ENCODE assay signal across 1 cellular context in the genomic region with DNA sequence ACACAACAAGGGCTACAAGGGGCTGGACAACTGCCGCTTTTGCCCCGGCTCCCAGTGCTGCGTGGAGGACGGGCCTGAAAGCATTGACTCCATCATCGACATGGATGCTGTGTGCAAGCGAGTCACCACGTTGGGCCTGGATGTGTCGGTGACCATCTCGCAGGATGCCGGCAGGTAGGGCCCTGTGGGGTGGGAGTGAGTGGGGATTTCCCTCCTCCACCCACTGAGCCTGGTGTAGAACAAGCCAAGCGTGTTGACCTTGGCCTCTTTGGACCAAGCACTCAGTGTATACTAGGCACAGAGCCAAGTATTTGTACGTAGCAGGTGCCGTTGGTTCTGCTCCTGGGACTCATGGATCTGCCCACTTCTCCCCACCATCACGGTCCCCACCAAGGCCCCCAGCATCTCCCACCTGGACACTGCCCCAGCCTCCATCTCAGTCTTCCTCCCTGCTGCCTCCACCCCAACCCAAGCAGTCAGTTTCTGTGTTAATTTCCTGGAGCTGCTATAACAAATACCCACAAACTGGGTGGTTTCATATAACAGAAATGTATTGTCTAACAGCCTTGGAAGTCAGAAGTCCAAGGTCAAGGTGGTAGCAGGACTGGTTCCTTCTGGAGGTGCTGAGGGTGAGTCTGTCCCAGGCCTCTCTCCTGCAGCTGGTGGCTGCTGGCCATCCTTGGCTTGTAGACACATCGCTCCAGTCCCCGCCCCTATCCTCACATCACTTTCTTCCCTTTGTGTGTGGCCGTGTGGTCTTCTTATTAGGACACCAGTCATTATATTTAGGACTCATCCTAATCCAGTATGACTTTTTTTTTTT.
A peak's percentile ranks its signal among the peaks of the same experiment; 100 is the strongest.
TF ChIP-seq lines count a peak whose summit lies in the region.

No MANE protein-coding gene starts in this region.

TF ChIP-seq in HepG2, 621 proteins besides CTCF, POLR2A, EP300 and RAD21 (continued from another document and continues in another):
- TF ChIP-seq CHD4 (IDR thresholded peaks at IDR 0.05; ENCODE audit: borderline replicate concordance, low read length) (no peak), ZNF260 (CRISPR knock-in tag; IDR thresholded peaks at IDR 0.05; ENCODE audit: borderline replicate concordance, low read depth) (no peak), HBP1 (CRISPR knock-in tag; IDR thresholded peaks at IDR 0.05; ENCODE audit: low read depth) (no peak), RBFOX2 (IDR thresholded peaks at IDR 0.05; ENCODE audit: low read depth, low read length) (no peak), ZSCAN20 (CRISPR knock-in tag; IDR thresholded peaks at IDR 0.05; ENCODE audit: borderline replicate concordance) (no peak), EED (CRISPR knock-in tag; IDR thresholded peaks at IDR 0.05) (no peak), ZFP41 (CRISPR knock-in tag; IDR thresholded peaks at IDR 0.05; ENCODE audit: borderline replicate concordance) (no peak), ZNF775 (CRISPR knock-in tag; IDR thresholded peaks at IDR 0.05; ENCODE audit: borderline replicate concordance) (no peak), TBX2 (CRISPR knock-in tag; IDR thresholded peaks at IDR 0.05; ENCODE audit: borderline replicate concordance) (peak; percentile 64; the same call in 1 of the 2 replicates), PAXIP1 (CRISPR knock-in tag; conservative IDR thresholded peaks at IDR 0.05) (peak; percentile 70), MXD4 (CRISPR knock-in tag; IDR thresholded peaks at IDR 0.05) (no peak), ZNF430 (CRISPR knock-in tag; IDR thresholded peaks at IDR 0.05) (no peak), ZNF142 (CRISPR knock-in tag; IDR thresholded peaks at IDR 0.05) (no peak), PTBP1 (IDR thresholded peaks at IDR 0.05; ENCODE audit: low read depth, low read length, poor library complexity, severe bottlenecking) (no peak), CREB3 (CRISPR knock-in tag; IDR thresholded peaks at IDR 0.05) (no peak), PAF1 (CRISPR knock-in tag; IDR thresholded peaks at IDR 0.05) (peak; percentile 63; the same call in 1 of the 2 replicates), DMTF1 (CRISPR knock-in tag; IDR thresholded peaks at IDR 0.05) (no peak), YEATS2 (CRISPR knock-in tag; IDR thresholded peaks at IDR 0.05; ENCODE audit: borderline replicate concordance) (no peak), CEBPZ (IDR thresholded peaks at IDR 0.05; ENCODE audit: low read length) (no peak), ZNF841 (CRISPR knock-in tag; IDR thresholded peaks at IDR 0.05; ENCODE audit: borderline replicate concordance) (no peak), THYN1 (CRISPR knock-in tag; IDR thresholded peaks at IDR 0.05; ENCODE audit: borderline replicate concordance, low read depth) (no peak), FOXK1 (CRISPR knock-in tag; IDR thresholded peaks at IDR 0.05; ENCODE audit: borderline replicate concordance, low read depth) (peak; percentile 61; the same call in 1 of the 2 replicates)
- TF ChIP-seq, protein P1, sequence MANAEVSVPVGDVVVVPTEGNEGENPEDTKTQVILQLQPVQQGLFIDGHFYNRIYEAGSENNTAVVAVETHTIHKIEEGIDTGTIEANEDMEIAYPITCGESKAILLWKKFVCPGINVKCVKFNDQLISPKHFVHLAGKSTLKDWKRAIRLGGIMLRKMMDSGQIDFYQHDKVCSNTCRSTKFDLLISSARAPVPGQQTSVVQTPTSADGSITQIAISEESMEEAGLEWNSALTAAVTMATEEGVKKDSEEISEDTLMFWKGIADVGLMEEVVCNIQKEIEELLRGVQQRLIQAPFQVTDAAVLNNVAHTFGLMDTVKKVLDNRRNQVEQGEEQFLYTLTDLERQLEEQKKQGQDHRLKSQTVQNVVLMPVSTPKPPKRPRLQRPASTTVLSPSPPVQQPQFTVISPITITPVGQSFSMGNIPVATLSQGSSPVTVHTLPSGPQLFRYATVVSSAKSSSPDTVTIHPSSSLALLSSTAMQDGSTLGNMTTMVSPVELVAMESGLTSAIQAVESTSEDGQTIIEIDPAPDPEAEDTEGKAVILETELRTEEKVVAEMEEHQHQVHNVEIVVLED (CRISPR knock-in tag; IDR thresholded peaks at IDR 0.05; ENCODE audit: borderline replicate concordance), result 0 out of 2 replicates have a peak, but pooled peaks have one; percentile 22
- TF ChIP-seq, protein P2, sequence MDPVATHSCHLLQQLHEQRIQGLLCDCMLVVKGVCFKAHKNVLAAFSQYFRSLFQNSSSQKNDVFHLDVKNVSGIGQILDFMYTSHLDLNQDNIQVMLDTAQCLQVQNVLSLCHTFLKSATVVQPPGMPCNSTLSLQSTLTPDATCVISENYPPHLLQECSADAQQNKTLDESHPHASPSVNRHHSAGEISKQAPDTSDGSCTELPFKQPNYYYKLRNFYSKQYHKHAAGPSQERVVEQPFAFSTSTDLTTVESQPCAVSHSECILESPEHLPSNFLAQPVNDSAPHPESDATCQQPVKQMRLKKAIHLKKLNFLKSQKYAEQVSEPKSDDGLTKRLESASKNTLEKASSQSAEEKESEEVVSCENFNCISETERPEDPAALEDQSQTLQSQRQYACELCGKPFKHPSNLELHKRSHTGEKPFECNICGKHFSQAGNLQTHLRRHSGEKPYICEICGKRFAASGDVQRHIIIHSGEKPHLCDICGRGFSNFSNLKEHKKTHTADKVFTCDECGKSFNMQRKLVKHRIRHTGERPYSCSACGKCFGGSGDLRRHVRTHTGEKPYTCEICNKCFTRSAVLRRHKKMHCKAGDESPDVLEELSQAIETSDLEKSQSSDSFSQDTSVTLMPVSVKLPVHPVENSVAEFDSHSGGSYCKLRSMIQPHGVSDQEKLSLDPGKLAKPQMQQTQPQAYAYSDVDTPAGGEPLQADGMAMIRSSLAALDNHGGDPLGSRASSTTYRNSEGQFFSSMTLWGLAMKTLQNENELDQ (CRISPR knock-in tag; IDR thresholded peaks at IDR 0.05; ENCODE audit: borderline replicate concordance), result no peak
- TF ChIP-seq, protein P3, sequence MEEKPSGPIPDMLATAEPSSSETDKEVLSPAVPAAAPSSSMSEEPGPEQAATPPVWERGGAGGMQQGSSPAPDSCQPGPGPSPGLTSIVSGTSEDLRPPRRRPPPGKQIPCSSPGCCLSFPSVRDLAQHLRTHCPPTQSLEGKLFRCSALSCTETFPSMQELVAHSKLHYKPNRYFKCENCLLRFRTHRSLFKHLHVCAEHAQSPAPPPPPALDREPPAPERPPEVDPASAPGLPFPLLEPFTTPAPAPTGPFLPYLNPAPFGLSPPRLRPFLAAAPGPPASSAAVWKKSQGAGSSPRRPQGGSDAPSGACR (CRISPR knock-in tag; IDR thresholded peaks at IDR 0.05), result no peak
